20 cellular contexts compared by ENCODE assay signal in the genomic region with DNA sequence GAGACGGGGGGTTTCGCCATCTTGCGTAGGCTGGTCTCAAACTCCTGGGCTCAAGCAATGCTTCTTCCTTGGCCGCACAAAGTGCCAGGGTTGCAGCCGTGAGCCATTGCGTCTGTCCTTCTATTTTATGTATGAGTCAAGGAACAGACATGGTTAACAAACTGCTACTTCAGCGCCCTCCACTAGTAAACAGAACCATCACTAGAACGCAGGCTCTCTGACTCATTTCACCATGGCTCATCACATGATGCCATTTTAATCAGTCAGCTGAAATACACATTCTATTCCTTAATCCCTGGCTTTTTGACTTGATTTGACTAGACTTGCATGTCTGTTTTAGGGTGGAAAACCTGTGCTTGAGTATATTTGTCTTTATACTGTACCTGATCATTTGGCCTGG. TPM values are rescaled to one million over a fixed set of nuclear protein-coding genes. Genes with fewer than 3 reads are reported as not detected.
DNase-seq lines count a peak whose midpoint lies in the region; ATAC-seq, FAIRE-seq and TF ChIP-seq lines count a peak whose summit lies in the region.
"Had no signal": no experiment of that assay in that cellular context is flagged by ENCODE, and none has a peak within 500 bp of the region (broad histone marks: within the 10 kb centered on the region; RNA-seq: fewer than 3 reads in every experiment).

No MANE protein-coding gene starts in this region.

- no peak overlapping the region for H3K4me3 ChIP-seq in astrocyte (ENCODE audit: insufficient read depth, low read depth, low read length)
- no peak overlapping the region for H3K4me3 ChIP-seq in fibroblast of the aortic adventitia (ENCODE audit: low read depth, low read length)
- H3K4me3 ChIP-seq in CD8-positive, alpha-beta T cell (ENCODE audit: low read depth, low read length): no peak overlapping the region
- H3K4me3 ChIP-seq: BLaER1 treated with 17β-estradiol and CSF1 and Interleukin-3, amounts not matched to agents 10 nM and 100 nM; skin epidermis; upper lobe of left lung had no signal

- DNase-seq in GM12892 (ENCODE audit: insufficient read length): no peak
- DNase-seq in astrocyte (ENCODE audit: low read depth): peak; percentile 27
- peak; percentile 33 for DNase-seq in fibroblast of the aortic adventitia (ENCODE audit: low read depth)
- DNase-seq in omental fat pad (ENCODE audit: low spot score): no peak
- DNase-seq in CD8-positive, alpha-beta T cell: no peak
- DNase-seq in mesothelial cell of epicardium (ENCODE audit: low spot score in 2 of 2, unreplicated experiment in 2 of 2): no peak
- DNase-seq: activated CD4-positive, alpha-beta T cell treated with anti-CD3 and anti-CD28 coated beads for 36 hours; activated T-cell treated with anti-CD3 and anti-CD28 coated beads, Interleukin-2, amount 50 U/mL, for 24 hours; DND-41; H7; NCI-H1105 treated with DMSO at 0.1 percent for 48 hours; occipital lobe; SHP77 treated with DMSO at 0.1 percent for 48 hours; T1000; upper lobe of left lung had no signal

- H3K36me3 Mint-ChIP-seq in astrocyte (ENCODE audit: low read depth, unreplicated experiment) (peaks cover 12% of the 10 kb centered on the region), mesothelial cell of epicardium (peaks cover 10% of the 10 kb centered on the region)
- no peaks in the 10 kb centered on the region for H3K36me3 Mint-ChIP-seq in CD8-positive, alpha-beta T cell
- H3K36me3 Mint-ChIP-seq: memory B cell; stimulated activated memory B cell treated with anti-CD40 and anti-IgM and Interleukin-4, amounts not matched to agents 10 μg/mL and 1 μg/mL and 100 μg/mL, for 72 hours had no signal

- no peak overlapping the region for H3K27ac ChIP-seq in astrocyte (ENCODE audit: low read depth, low read length)
- H3K27ac ChIP-seq in CD8-positive, alpha-beta T cell (ENCODE audit: low read depth, low read length): no peak overlapping the region
- H3K27ac ChIP-seq: upper lobe of left lung had no signal

- no peaks in the 10 kb centered on the region for H3K27me3 Mint-ChIP-seq in astrocyte (ENCODE audit: low read depth, unreplicated experiment)
- peaks cover 6% of the 10 kb centered on the region for H3K27me3 Mint-ChIP-seq in CD8-positive, alpha-beta T cell (ENCODE audit: low read depth)
- peaks cover 2% of the 10 kb centered on the region for H3K27me3 Mint-ChIP-seq in mesothelial cell of epicardium (ENCODE audit: low read depth)
- H3K27me3 Mint-ChIP-seq: activated CD4-positive, alpha-beta T cell treated with anti-CD3 and anti-CD28 coated beads for 36 hours; activated T-cell treated with anti-CD3 and anti-CD28 coated beads, Interleukin-2, amount 50 U/mL, for 24 hours had no signal

- H3K9me3 Mint-ChIP-seq in astrocyte (ENCODE audit: unreplicated experiment) (no peaks in the 10 kb centered on the region), mesothelial cell of epicardium (peaks cover 12% of the 10 kb centered on the region)
- H3K9me3 Mint-ChIP-seq in CD8-positive, alpha-beta T cell: no peaks in the 10 kb centered on the region
- H3K9me3 Mint-ChIP-seq: activated T-cell treated with anti-CD3 and anti-CD28 coated beads, Interleukin-2, amount 50 U/mL, for 24 hours; memory B cell; stimulated activated memory B cell treated with anti-CD40 and anti-IgM and Interleukin-4, amounts not matched to agents 10 μg/mL and 1 μg/mL and 100 μg/mL, for 72 hours had no signal

- CTCF ChIA-PET in CD8-positive, alpha-beta T cell (lab: Charles Lee): no interaction called here

- H3K4me2 ChIP-seq in astrocyte (ENCODE audit: low read length): no peak overlapping the region

- H3K79me2 ChIP-seq in astrocyte (ENCODE audit: insufficient read depth, low read length): no peaks in the 10 kb centered on the region

- no peak overlapping the region for H2AFZ ChIP-seq in astrocyte (ENCODE audit: low read depth, low read length)

- no peaks in the 10 kb centered on the region for H4K20me1 ChIP-seq in astrocyte (ENCODE audit: insufficient read depth, low read length)
- H4K20me1 ChIP-seq: BLaER1 treated with 17β-estradiol and CSF1 and Interleukin-3, amounts not matched to agents 10 nM and 100 nM had no signal

- no peak for TF ChIP-seq POLR2A in GM12892 (IDR thresholded peaks at IDR 0.05; ENCODE audit: low read depth, low read length)

- H3K27me3 ChIP-seq in astrocyte (ENCODE audit: insufficient read depth, low read length): no peaks in the 10 kb centered on the region
- H3K27me3 ChIP-seq in CD8-positive, alpha-beta T cell (ENCODE audit: insufficient read depth, low read length): no peaks in the 10 kb centered on the region
- H3K27me3 ChIP-seq: BLaER1 treated with 17β-estradiol and CSF1 and Interleukin-3, amounts not matched to agents 10 nM and 100 nM; upper lobe of left lung had no signal

- H3K4me3 Mint-ChIP-seq in astrocyte (ENCODE audit: unreplicated experiment) (no peak overlapping the region), mesothelial cell of epicardium (no peak overlapping the region)
- no peak overlapping the region for H3K4me3 Mint-ChIP-seq in CD8-positive, alpha-beta T cell
- H3K4me3 Mint-ChIP-seq: activated CD4-positive, alpha-beta T cell treated with anti-CD3 and anti-CD28 coated beads for 36 hours; activated T-cell treated with anti-CD3 and anti-CD28 coated beads, Interleukin-2, amount 50 U/mL, for 24 hours; memory B cell; stimulated activated memory B cell treated with anti-CD40 and anti-IgM and Interleukin-4, amounts not matched to agents 10 μg/mL and 1 μg/mL and 100 μg/mL, for 72 hours had no signal

- peaks cover 23% of the 10 kb centered on the region for H3K4me1 Mint-ChIP-seq in astrocyte (ENCODE audit: low read depth, unreplicated experiment)
- no peaks in the 10 kb centered on the region for H3K4me1 Mint-ChIP-seq in CD8-positive, alpha-beta T cell (ENCODE audit: low read depth)
- peaks cover 26% of the 10 kb centered on the region for H3K4me1 Mint-ChIP-seq in mesothelial cell of epicardium
- H3K4me1 Mint-ChIP-seq: activated CD4-positive, alpha-beta T cell treated with anti-CD3 and anti-CD28 coated beads for 36 hours; memory B cell; stimulated activated memory B cell treated with anti-CD40 and anti-IgM and Interleukin-4, amounts not matched to agents 10 μg/mL and 1 μg/mL and 100 μg/mL, for 72 hours had no signal

- peak; percentile 30 for ATAC-seq in omental fat pad (ENCODE audit: low FRiP score)
- no peak for ATAC-seq in CD8-positive, alpha-beta T cell
- no peak for ATAC-seq in GM21786 (IDR thresholded peaks at IDR 0.05; ENCODE audit: unreplicated experiment)
- ATAC-seq: activated CD4-positive, alpha-beta T cell treated with anti-CD3 and anti-CD28 coated beads for 36 hours; stimulated activated memory B cell treated with anti-CD40 and anti-IgM and Interleukin-4, amounts not matched to agents 10 μg/mL and 1 μg/mL and 100 μg/mL, for 72 hours had no signal

- H3K36me3 ChIP-seq in astrocyte (ENCODE audit: insufficient read depth, low read length): no peaks in the 10 kb centered on the region
- no peaks in the 10 kb centered on the region for H3K36me3 ChIP-seq in CD8-positive, alpha-beta T cell (ENCODE audit: insufficient read depth, low read length)
- H3K36me3 ChIP-seq: BLaER1 treated with 17β-estradiol and CSF1 and Interleukin-3, amounts not matched to agents 10 nM and 100 nM; upper lobe of left lung had no signal

- H3K4me1 ChIP-seq in astrocyte (ENCODE audit: insufficient read depth, low read length): no peaks in the 10 kb centered on the region
- H3K4me1 ChIP-seq in CD8-positive, alpha-beta T cell (ENCODE audit: insufficient read depth, low read length): no peaks in the 10 kb centered on the region

- H3K27ac Mint-ChIP-seq in astrocyte (ENCODE audit: unreplicated experiment) (peak overlapping the region; percentile 74), mesothelial cell of epicardium (no peak overlapping the region)
- H3K27ac Mint-ChIP-seq in CD8-positive, alpha-beta T cell: no peak overlapping the region
- H3K27ac Mint-ChIP-seq: activated CD4-positive, alpha-beta T cell treated with anti-CD3 and anti-CD28 coated beads for 36 hours; activated T-cell treated with anti-CD3 and anti-CD28 coated beads, Interleukin-2, amount 50 U/mL, for 24 hours; memory B cell; stimulated activated memory B cell treated with anti-CD40 and anti-IgM and Interleukin-4, amounts not matched to agents 10 μg/mL and 1 μg/mL and 100 μg/mL, for 72 hours had no signal

- H3K9me3 ChIP-seq in astrocyte (ENCODE audit: insufficient read depth, low read depth, low read length): no peaks in the 10 kb centered on the region
- H3K9me3 ChIP-seq in CD8-positive, alpha-beta T cell (ENCODE audit: low read length): no peaks in the 10 kb centered on the region
- H3K9me3 ChIP-seq: upper lobe of left lung had no signal

- intact Hi-C loops in CD8-positive, alpha-beta T cell (cut with DNase I, micrococcal nuclease): no loop called here

- no peak for TF ChIP-seq CTCF in astrocyte (IDR thresholded peaks at IDR 0.05; ENCODE audit: insufficient read depth, low read depth, low read length)
- TF ChIP-seq CTCF in fibroblast of the aortic adventitia (IDR thresholded peaks at IDR 0.05; ENCODE audit: insufficient read depth, low read length): no peak
- TF ChIP-seq CTCF in omental fat pad (IDR thresholded peaks at IDR 0.05): no peak
- no peak for TF ChIP-seq CTCF in CD8-positive, alpha-beta T cell (IDR thresholded peaks at IDR 0.05)
- no peak for TF ChIP-seq CTCF in mesothelial cell of epicardium (IDR thresholded peaks at IDR 0.05; ENCODE audit: unreplicated experiment)

- POLR2A ChIA-PET in CD8-positive, alpha-beta T cell (lab: Charles Lee): no interaction called here

- FAIRE-seq in GM12892 (lab: Jason Lieb, UNC): peak; percentile 9
- no peak for FAIRE-seq in astrocyte (lab: Jason Lieb, UNC)

- H3K9ac ChIP-seq in astrocyte (ENCODE audit: low read length): no peak overlapping the region
- H3K9ac ChIP-seq: BLaER1 treated with 17β-estradiol and CSF1 and Interleukin-3, amounts not matched to agents 10 nM and 100 nM had no signal

RNA-seq across cellular contexts. Expression of a gene that starts 41.3 kb away (rescaled TPM):
- 39.7 TPM for polyA plus RNA-seq in GM12892 (2012; ENCODE audit: missing spikeins)
- 65.0 and 76.1 TPM in 2 replicates for total RNA-seq in astrocyte
- 21.9 and 42.8 TPM in 2 replicates for total RNA-seq in fibroblast of the aortic adventitia (ENCODE audit: low replicate concordance)
- total RNA-seq in omental fat pad: 100 to 1,000 TPM in 3 of 4 donors, 10 to 100 TPM in 1; 81.7 to 116 (median 104) TPM
- total RNA-seq in CD8-positive, alpha-beta T cell: 100 to 1,000 TPM; 127 to 130 TPM
- 24.0 to 27.2 TPM (median 25.2 TPM) in 3 replicates for total RNA-seq in mesothelial cell of epicardium

Comparison
In these comparisons a context has a peak if more than half of its experiments do, and no peak if none do; other contexts are left out.
1. DNase-seq: peak in astrocyte (single experiment) and fibroblast of the aortic adventitia (single experiment); none in GM12892 (single experiment), omental fat pad (single experiment), CD8-positive, alpha-beta T cell (0 of 7) and mesothelial cell of epicardium (0 of 2).